15 cellular contexts compared by ENCODE assay signal in genomic region chr4:24395937-24396336, GRCh38.
DNase-seq lines count a peak whose midpoint lies in the region; ATAC-seq and TF ChIP-seq lines count a peak whose summit lies in the region.
"Had no signal": no experiment of that assay in that cellular context is flagged by ENCODE, and none has a peak within 500 bp of the region (broad histone marks: within the 10 kb centered on the region; RNA-seq: fewer than 3 reads in every experiment).

No MANE protein-coding gene starts in this region.

- H3K36me3 Mint-ChIP-seq in stimulated activated naive B cell treated with anti-CD40 and anti-IgM and Interleukin-4, amounts not matched to agents 10 μg/mL and 1 μg/mL and 100 μg/mL, for 72 hours = no peaks in the 10 kb centered on the region

- no peak overlapping the region for H3K27ac ChIP-seq in mammary epithelial cell (ENCODE audit: insufficient read depth, low read depth, low read length)
- H3K27ac ChIP-seq in MM.1S (ENCODE audit: low read length) = no peak overlapping the region
- H3K27ac ChIP-seq in transverse colon = no peak overlapping the region
- H3K27ac ChIP-seq: BLaER1, HL-60 had no signal

- H3K9me2 ChIP-seq in MM.1S (replicated peaks; ENCODE audit: insufficient read depth, low read length) = no peaks in the 10 kb centered on the region

- peak; percentile 2 to 37 for DNase-seq in T47D (ENCODE audit: low read depth in 1 of 2, low spot score in 1 of 2)
- DNase-seq in mammary epithelial cell = no peak
- DNase-seq in MM.1S = no peak
- peak; percentile 27 for DNase-seq in iPS-NIHi11 (ENCODE audit: low spot score)
- no peak for DNase-seq in stimulated activated naive B cell treated with anti-CD40 and anti-IgM and Interleukin-4, amounts not matched to agents 10 μg/mL and 1 μg/mL and 100 μg/mL, for 72 hours
- no peak for DNase-seq in middle frontal gyrus (ENCODE audit: extremely low spot score, low spot score)
- DNase-seq in transverse colon = no peak
- DNase-seq in NCI-H128 (lab: John Stamatoyannopoulos, UW; ENCODE audit: unreplicated experiment) = no peak
- DNase-seq: 8988T, Karpas-422, NCI-H1436, NCI-H2029 treated with DMSO at 0.1 percent for 48 hours, NCI-H510A treated with DMSO at 0.1 percent for 48 hours had no signal

- H3K4me3 Mint-ChIP-seq in stimulated activated naive B cell treated with anti-CD40 and anti-IgM and Interleukin-4, amounts not matched to agents 10 μg/mL and 1 μg/mL and 100 μg/mL, for 72 hours = no peak overlapping the region

- H3K27ac Mint-ChIP-seq in stimulated activated naive B cell treated with anti-CD40 and anti-IgM and Interleukin-4, amounts not matched to agents 10 μg/mL and 1 μg/mL and 100 μg/mL, for 72 hours = no peak overlapping the region

- H3K9ac ChIP-seq in mammary epithelial cell (ENCODE audit: insufficient read depth, low read length) (no peak overlapping the region), MM.1S (ENCODE audit: low read length) (no peak overlapping the region)
- H3K9ac ChIP-seq: BLaER1 had no signal

- H3K36me3 ChIP-seq in mammary epithelial cell (ENCODE audit: insufficient read depth, low read length) (no peaks in the 10 kb centered on the region), MM.1S (replicated peaks; ENCODE audit: insufficient read depth, low read length) (no peaks in the 10 kb centered on the region), transverse colon (no peaks in the 10 kb centered on the region)
- H3K36me3 ChIP-seq: BLaER1 had no signal

- H3K4me3 ChIP-seq in mammary epithelial cell (replicated peaks in 1 of 3; ENCODE audit: insufficient read depth in 1 of 3, low read depth in 2 of 3, low read length in 3 of 3) = no peak overlapping the region
- no peak overlapping the region for H3K4me3 ChIP-seq in MM.1S (ENCODE audit: low read length)
- no peak overlapping the region for H3K4me3 ChIP-seq in transverse colon
- H3K4me3 ChIP-seq: BLaER1 had no signal

- dilution Hi-C loops in mammary epithelial cell (cut with HindIII; ENCODE audit: low sequenced_read_pairs) = no loop called here

- H3K4me1 ChIP-seq in mammary epithelial cell (ENCODE audit: insufficient read depth, low read length) (no peaks in the 10 kb centered on the region), MM.1S (ENCODE audit: low read length) (no peaks in the 10 kb centered on the region), transverse colon (no peaks in the 10 kb centered on the region)
- H3K4me1 ChIP-seq: BLaER1 had no signal

- H4K20me1 ChIP-seq in mammary epithelial cell (ENCODE audit: insufficient read depth, low read length) (no peaks in the 10 kb centered on the region), MM.1S (ENCODE audit: insufficient read depth, low read length) (no peaks in the 10 kb centered on the region)
- H4K20me1 ChIP-seq: BLaER1 had no signal

- TF ChIP-seq EP300 in transverse colon (IDR thresholded peaks at IDR 0.05; ENCODE audit: low read depth) = no peak

- BruUV-seq in mammary epithelial cell (replicated peaks; lab: Mats Ljungman, UMichigan) = no TSS peak

- H3K4me1 Mint-ChIP-seq in stimulated activated naive B cell treated with anti-CD40 and anti-IgM and Interleukin-4, amounts not matched to agents 10 μg/mL and 1 μg/mL and 100 μg/mL, for 72 hours = no peaks in the 10 kb centered on the region

- no peak for TF ChIP-seq POLR2A in transverse colon (IDR thresholded peaks at IDR 0.05)

- no peaks in the 10 kb centered on the region for H3F3A ChIP-seq in MM.1S (ENCODE audit: insufficient read depth, low read length)

- CTCF ChIA-PET in mammary epithelial cell (lab: Charles Lee; ENCODE audit: low non-redundant PET) = no interaction called here

- H3K9me3 ChIP-seq in mammary epithelial cell (replicated peaks; ENCODE audit: insufficient read depth, low read length) (no peaks in the 10 kb centered on the region), MM.1S (replicated peaks; ENCODE audit: insufficient read depth, low read length) (no peaks in the 10 kb centered on the region), transverse colon (no peaks in the 10 kb centered on the region)
- H3K9me3 ChIP-seq: BLaER1 had no signal

- no peak overlapping the region for H3K4me2 ChIP-seq in mammary epithelial cell (ENCODE audit: insufficient read depth, low read depth, low read length)
- H3K4me2 ChIP-seq in MM.1S (ENCODE audit: low read depth, low read length) = no peak overlapping the region
- H3K4me2 ChIP-seq: BLaER1 had no signal

- no peak for TF ChIP-seq CTCF in mammary epithelial cell (conservative IDR thresholded peaks at IDR 0.05 in 1 of 2, IDR thresholded peaks at IDR 0.05 in 1 of 2; ENCODE audit: extremely low read depth in 1 of 2, insufficient read depth in 1 of 2, low read depth in 1 of 2, low read length in 2 of 2)
- TF ChIP-seq CTCF in MM.1S (IDR thresholded peaks at IDR 0.05; ENCODE audit: low read length) = peak; percentile 9; the same call in 1 of the 2 replicates
- no peak for TF ChIP-seq CTCF in transverse colon (IDR thresholded peaks at IDR 0.05)

- in situ Hi-C loops in T47D (cut with HindIII; ENCODE audit: low pct_unique_long_range_greater_than_20kb, low sequenced_read_pairs) (no loop called here), mammary epithelial cell (cut with MboI; ENCODE audit: low sequenced_read_pairs in 2 of 2) (no loop called here), transverse colon (cut with MboI; ENCODE audit: low pct_ligation_motif_present in 1 of 4, low pct_unique_long_range_greater_than_20kb in 1 of 4, low sequenced_read_pairs in 3 of 4) (no loop called here)

- H3K27me3 ChIP-seq in mammary epithelial cell (ENCODE audit: insufficient read depth, low read length) = no peaks in the 10 kb centered on the region
- no peaks in the 10 kb centered on the region for H3K27me3 ChIP-seq in MM.1S (replicated peaks; ENCODE audit: insufficient read depth, low read length)
- H3K27me3 ChIP-seq in transverse colon = no peaks in the 10 kb centered on the region
- H3K27me3 ChIP-seq: BLaER1 had no signal

- no peaks in the 10 kb centered on the region for H3K27me3 Mint-ChIP-seq in stimulated activated naive B cell treated with anti-CD40 and anti-IgM and Interleukin-4, amounts not matched to agents 10 μg/mL and 1 μg/mL and 100 μg/mL, for 72 hours

- intact Hi-C loops in mammary epithelial cell (cut with micrococcal nuclease) (no loop called here), transverse colon (cut with DNase I; ENCODE audit: low total_unique reads) (no loop called here)

- no peaks in the 10 kb centered on the region for H3K9me3 Mint-ChIP-seq in stimulated activated naive B cell treated with anti-CD40 and anti-IgM and Interleukin-4, amounts not matched to agents 10 μg/mL and 1 μg/mL and 100 μg/mL, for 72 hours

- H3K79me2 ChIP-seq in mammary epithelial cell (ENCODE audit: insufficient read depth, low read length) = no peaks in the 10 kb centered on the region
- no peaks in the 10 kb centered on the region for H3K79me2 ChIP-seq in MM.1S (ENCODE audit: low read length)

- 82% methylated on average over 4 of the region's 7 CpGs for WGBS in mammary epithelial cell (ENCODE audit: low coverage, missing lambda C conversion rate)
- 90% methylated on average over 7 of the region's 7 CpGs; no CpG with 5 or more reads in 1 of the 2 donors for WGBS in transverse colon (ENCODE audit: low coverage in 1 of 2), 2 donors

- H2AFZ ChIP-seq in mammary epithelial cell (ENCODE audit: low read depth, low read length) (no peak overlapping the region), MM.1S (ENCODE audit: low read length) (no peak overlapping the region)

- peak; percentile 19 to 27 for ATAC-seq in stimulated activated naive B cell treated with anti-CD40 and anti-IgM and Interleukin-4, amounts not matched to agents 10 μg/mL and 1 μg/mL and 100 μg/mL, for 72 hours (replicated peaks)

Comparison
In these comparisons a context has a peak if more than half of its experiments do, and no peak if none do; other contexts are left out.
1. DNase-seq: peak in T47D (2 of 2) and iPS-NIHi11 (single experiment); none in mammary epithelial cell (single experiment), MM.1S (single experiment), stimulated activated naive B cell treated with anti-CD40 and anti-IgM and Interleukin-4, amounts not matched to agents 10 μg/mL and 1 μg/mL and 100 μg/mL, for 72 hours (single experiment), middle frontal gyrus (single experiment), transverse colon (single experiment) and NCI-H128 (single experiment).